Comparison of ENCODE assay signal across 1 cellular context in the genomic region with DNA sequence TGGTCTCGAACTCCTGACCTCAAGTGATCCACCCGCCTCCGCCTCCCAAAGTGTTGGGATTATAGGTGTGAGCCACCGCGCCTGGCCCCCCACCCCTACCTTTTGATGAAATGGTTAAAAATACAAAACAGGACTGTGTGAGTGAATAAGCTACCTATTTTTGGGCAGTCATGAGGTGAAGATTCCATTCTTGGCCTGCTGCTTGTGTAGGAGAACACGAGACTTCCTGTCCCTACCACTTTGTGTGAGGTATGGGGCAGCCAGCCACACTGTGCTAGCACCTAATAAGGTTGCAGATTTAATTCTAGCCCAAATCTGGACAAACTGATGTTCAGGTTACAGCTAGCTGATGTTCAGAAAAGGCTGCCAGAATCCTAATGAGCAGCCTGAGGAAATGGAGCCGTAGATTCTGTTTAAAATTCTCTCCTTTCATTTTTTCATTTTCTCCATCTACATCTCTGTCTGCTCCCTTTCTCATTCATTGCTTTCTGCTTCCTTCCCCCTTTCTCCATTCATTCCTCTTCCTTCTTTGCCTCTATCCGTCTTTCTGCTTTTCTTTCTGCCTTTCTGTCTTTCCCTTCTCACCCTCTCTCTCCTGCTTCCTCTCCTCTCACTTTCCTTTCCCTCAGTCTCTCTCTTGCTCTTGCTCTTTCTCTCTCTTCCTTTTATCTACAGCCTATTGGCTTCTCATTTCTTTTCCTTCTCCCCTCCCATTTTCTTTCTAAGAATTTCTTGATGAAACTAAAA.
TF ChIP-seq lines count a peak whose summit lies in the region.

No MANE protein-coding gene starts in this region.

TF ChIP-seq in HCT116, 20 proteins besides CTCF, POLR2A, EP300 and RAD21:
- TF ChIP-seq POLR2AphosphoS5 (IDR thresholded peaks at IDR 0.05; ENCODE audit: low read depth, low read length) (no peak), FOSL1 (IDR thresholded peaks at IDR 0.05; ENCODE audit: low read depth) (no peak), ELF1 (IDR thresholded peaks at IDR 0.05; ENCODE audit: borderline replicate concordance, low read depth) (no peak), REST (IDR thresholded peaks at IDR 0.05; ENCODE audit: low read depth) (no peak), SIN3A (IDR thresholded peaks at IDR 0.05; ENCODE audit: low read depth) (no peak), EZH2 (IDR thresholded peaks at IDR 0.05) (no peak), EGR1 (IDR thresholded peaks at IDR 0.05; ENCODE audit: low read depth) (no peak), TCF7L2 (IDR thresholded peaks at IDR 0.05; ENCODE audit: borderline replicate concordance, extremely low read depth, insufficient read depth, insufficient read length) (no peak)
- TF ChIP-seq, protein P1, sequence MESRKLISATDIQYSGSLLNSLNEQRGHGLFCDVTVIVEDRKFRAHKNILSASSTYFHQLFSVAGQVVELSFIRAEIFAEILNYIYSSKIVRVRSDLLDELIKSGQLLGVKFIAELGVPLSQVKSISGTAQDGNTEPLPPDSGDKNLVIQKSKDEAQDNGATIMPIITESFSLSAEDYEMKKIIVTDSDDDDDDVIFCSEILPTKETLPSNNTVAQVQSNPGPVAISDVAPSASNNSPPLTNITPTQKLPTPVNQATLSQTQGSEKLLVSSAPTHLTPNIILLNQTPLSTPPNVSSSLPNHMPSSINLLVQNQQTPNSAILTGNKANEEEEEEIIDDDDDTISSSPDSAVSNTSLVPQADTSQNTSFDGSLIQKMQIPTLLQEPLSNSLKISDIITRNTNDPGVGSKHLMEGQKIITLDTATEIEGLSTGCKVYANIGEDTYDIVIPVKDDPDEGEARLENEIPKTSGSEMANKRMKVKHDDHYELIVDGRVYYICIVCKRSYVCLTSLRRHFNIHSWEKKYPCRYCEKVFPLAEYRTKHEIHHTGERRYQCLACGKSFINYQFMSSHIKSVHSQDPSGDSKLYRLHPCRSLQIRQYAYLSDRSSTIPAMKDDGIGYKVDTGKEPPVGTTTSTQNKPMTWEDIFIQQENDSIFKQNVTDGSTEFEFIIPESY (IDR thresholded peaks at IDR 0.05; ENCODE audit: extremely low read depth, insufficient replicate concordance, low read length) = no peak
